Comparison of ENCODE assay signal across 29 cellular contexts in the genomic region with DNA sequence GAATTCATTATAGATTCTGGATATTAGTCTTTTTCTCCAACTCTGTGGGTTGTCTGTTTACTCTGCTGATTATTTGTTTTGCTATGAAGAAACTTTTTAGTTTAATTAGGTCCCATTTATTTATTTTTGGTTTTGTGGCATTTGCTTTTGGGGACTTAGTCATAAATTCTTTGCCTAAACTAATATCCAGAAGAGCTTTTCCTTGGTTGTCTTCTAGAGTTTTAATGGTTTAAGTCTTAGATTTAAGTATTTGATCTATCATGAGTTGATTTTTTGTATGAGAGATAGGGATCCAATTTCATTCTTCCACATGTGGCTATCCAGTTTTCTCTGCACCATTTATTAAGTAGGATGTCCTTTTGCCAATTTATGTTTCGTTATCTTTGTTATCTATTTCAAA.
"Had no signal": no experiment of that assay in that cellular context is flagged by ENCODE, and none has a peak within 500 bp of the region (broad histone marks: within the 10 kb centered on the region; RNA-seq: fewer than 3 reads in every experiment).

No MANE protein-coding gene starts in this region.

- DNase-seq: colonic mucosa; cortex of kidney; dermis blood vessel endothelial cell; dorsolateral prefrontal cortex; effector CD4-positive, alpha-beta T cell; effector CD8-positive, alpha-beta T cell; effector memory CD4-positive, alpha-beta T cell; effector memory CD8-positive, alpha-beta T cell; endodermal cell; erythroblast; esophagus squamous epithelium; foreskin fibroblast; foreskin keratinocyte; foreskin melanocyte; gastrocnemius medialis; glutamatergic neuron; head of caudate nucleus; heart left ventricle; heart right ventricle had no signal

- ATAC-seq: effector memory CD8-positive, alpha-beta T cell; esophagus mucosa; foreskin keratinocyte; gastrocnemius medialis; gastroesophageal sphincter; heart left ventricle; heart right ventricle had no signal

- H3K36me3 ChIP-seq: colonic mucosa, esophagus muscularis mucosa, esophagus squamous epithelium, gastrocnemius medialis, gastroesophageal sphincter, heart left ventricle, heart right ventricle had no signal

- H3K27ac ChIP-seq: colonic mucosa, coronary artery, dorsolateral prefrontal cortex, epithelial cell of prostate, esophagus muscularis mucosa, esophagus squamous epithelium, foreskin keratinocyte, gastrocnemius medialis, gastroesophageal sphincter, heart left ventricle, heart right ventricle had no signal

- H3K27ac Mint-ChIP-seq: dendritic cell treated with granulocyte-macrophage colony-stimulating factor and Interleukin-4, amounts not matched to agents 40 ng/mL and 50 ng/mL, for 4 days; effector memory CD8-positive, alpha-beta T cell; endodermal cell had no signal

- H3K4me3 Mint-ChIP-seq: dendritic cell treated with granulocyte-macrophage colony-stimulating factor and Interleukin-4, amounts not matched to agents 40 ng/mL and 50 ng/mL, for 4 days; effector memory CD8-positive, alpha-beta T cell; endodermal cell had no signal

- H3K4me3 ChIP-seq: colonic mucosa, coronary artery, dorsolateral prefrontal cortex, esophagus muscularis mucosa, esophagus squamous epithelium, gastrocnemius medialis, gastroesophageal sphincter, heart left ventricle, heart right ventricle had no signal

- H3K4me1 ChIP-seq: colonic mucosa, esophagus muscularis mucosa, esophagus squamous epithelium, foreskin keratinocyte, gastrocnemius medialis, gastroesophageal sphincter, heart left ventricle, heart right ventricle had no signal

- H3K9me3 ChIP-seq: colonic mucosa, esophagus muscularis mucosa, esophagus squamous epithelium, gastrocnemius medialis had no signal

- H3K4me1 Mint-ChIP-seq: endodermal cell had no signal

- H3K27me3 Mint-ChIP-seq: dendritic cell treated with granulocyte-macrophage colony-stimulating factor and Interleukin-4, amounts not matched to agents 40 ng/mL and 50 ng/mL, for 4 days; effector memory CD8-positive, alpha-beta T cell had no signal

- H3K27me3 ChIP-seq: colonic mucosa, dorsolateral prefrontal cortex, esophagus muscularis mucosa, esophagus squamous epithelium, foreskin keratinocyte, gastrocnemius medialis, gastroesophageal sphincter, heart left ventricle, heart right ventricle had no signal

- FAIRE-seq: colon, endometrium, endothelial cell of umbilical vein, frontal cortex had no signal
